Comparison of ENCODE assay signal across 13 cellular contexts in genomic region chr6:117986401-117986800, GRCh38.
"Had no signal": no experiment of that assay in that cellular context is flagged by ENCODE, and none has a peak within 500 bp of the region (broad histone marks: within the 10 kb centered on the region; RNA-seq: fewer than 3 reads in every experiment).

No MANE protein-coding gene starts in this region.

- H3K36me3 ChIP-seq: heart right ventricle, right atrium auricular region, stomach, thoracic aorta had no signal

- DNase-seq: effector memory CD8-positive, alpha-beta T cell; erythroblast; foreskin melanocyte; heart right ventricle; kidney glomerular epithelial cell; mammary epithelial cell; natural killer cell; small intestine; stimulated activated CD4-positive, alpha-beta T cell treated with anti-CD3 and anti-CD28 coated beads, Interleukin-12 subunit alpha, Interleukin-12 subunit beta, amount 100 ng/mL, for 4 hours; stimulated activated naive CD4-positive, alpha-beta T cell; stomach had no signal

- H3K9me3 ChIP-seq: heart right ventricle, right atrium auricular region, stomach, thoracic aorta had no signal

- H3K27ac ChIP-seq: heart right ventricle, right atrium auricular region, stomach, thoracic aorta had no signal

- H3K27me3 ChIP-seq: heart right ventricle, right atrium auricular region, stomach had no signal

- H3K4me1 ChIP-seq: heart right ventricle, right atrium auricular region, stomach had no signal

- H3K4me3 ChIP-seq: heart right ventricle, right atrium auricular region, stomach, thoracic aorta had no signal
